ENCODE assay signal across 26 cellular contexts in the genomic region with DNA sequence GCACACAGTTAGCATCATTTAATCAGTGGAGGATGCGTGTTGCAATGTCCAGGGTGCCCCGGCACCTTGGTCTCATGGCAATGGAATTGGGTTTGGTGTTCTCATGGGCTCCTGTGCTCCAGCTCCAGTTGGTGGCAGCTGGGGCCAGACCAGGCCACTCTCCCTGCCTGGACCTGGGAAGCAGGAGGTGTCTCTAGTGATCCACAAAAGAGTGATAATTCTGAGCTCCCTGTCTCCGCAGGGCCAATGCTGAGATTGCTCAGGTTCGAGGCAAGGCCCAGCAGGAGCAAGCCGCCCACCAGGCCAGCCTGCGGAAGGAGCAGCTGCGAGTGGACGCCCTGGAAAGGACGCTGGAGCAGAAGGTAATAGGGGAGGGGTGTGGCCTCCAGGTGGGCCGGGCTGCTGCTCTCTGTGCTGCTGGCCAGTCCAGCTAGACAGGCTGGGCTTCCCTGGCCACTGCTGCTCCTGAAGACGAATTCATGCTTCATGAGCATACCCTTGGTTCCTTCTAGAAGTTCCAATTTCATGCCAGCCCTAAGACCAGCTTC. TPM values are rescaled to one million over a fixed set of nuclear protein-coding genes. Genes with fewer than 3 reads are reported as not detected.
"Had no signal": no experiment of that assay in that cellular context is flagged by ENCODE, and none has a peak within 500 bp of the region (broad histone marks: within the 10 kb centered on the region; RNA-seq: fewer than 3 reads in every experiment).

No MANE protein-coding gene starts in this region.

- H3K4me1 Mint-ChIP-seq: activated B cell treated with CpG ODN at 0.5 μM for 24 hours; activated CD4-positive, alpha-beta memory T cell treated with anti-CD3 and anti-CD28 coated beads, Interleukin-2, amount 10 ng/mL, durations not matched to agents 7 days and 5 days; activated naive CD4-positive, alpha-beta T cell treated with anti-CD3 and anti-CD28 coated beads, Interleukin-2, amount 10 ng/mL, durations not matched to agents 7 days and 5 days; stimulated activated naive B cell treated with anti-CD40 and anti-IgM and Interleukin-4, amounts not matched to agents 10 μg/mL and 1 μg/mL and 100 μg/mL, for 72 hours; T-helper 17 cell had no signal

- H3K27me3 Mint-ChIP-seq: activated B cell treated with CpG ODN at 0.5 μM for 24 hours had no signal

- H3K27me3 ChIP-seq: heart right ventricle, right lobe of liver, upper lobe of left lung had no signal

- H3K36me3 ChIP-seq: right lobe of liver had no signal

- H3K9me3 ChIP-seq: heart right ventricle, mucosa of descending colon, psoas muscle, right lobe of liver, upper lobe of left lung had no signal

- DNase-seq: activated B cell treated with CpG ODN at 0.5 μM for 24 hours; activated CD4-positive, alpha-beta memory T cell treated with anti-CD3 and anti-CD28 coated beads, Interleukin-2, amount 10 ng/mL, durations not matched to agents 7 days and 5 days; activated CD4-positive, alpha-beta T cell treated with anti-CD3 and anti-CD28 coated beads for 4 hours; activated effector memory CD4-positive, alpha-beta T cell treated with anti-CD3 and anti-CD28 coated beads, Interleukin-2, amount 50 U/mL, for 16 hours; activated naive CD4-positive, alpha-beta T cell treated with anti-CD3 and anti-CD28 coated beads, Interleukin-2, amount 10 ng/mL, durations not matched to agents 7 days and 5 days; amygdala; cerebellar nuclear complex; foreskin fibroblast; kidney; mucosa of descending colon; psoas muscle; right lobe of liver; stimulated activated CD4-positive, alpha-beta T cell treated with anti-CD3 and anti-CD28 coated beads, Interleukin-2, amount 100 ng/mL, for 48 hours; stimulated activated CD8-positive, alpha-beta memory T cell treated with anti-CD3 and anti-CD28 coated beads, Interleukin-4, amount 100 ng/mL, for 48 hours; stimulated activated naive B cell treated with anti-CD40 and anti-IgM and Interleukin-4, amounts not matched to agents 10 μg/mL and 1 μg/mL and 100 μg/mL, for 72 hours; T-helper 17 cell; upper lobe of left lung had no signal

- H3K36me3 Mint-ChIP-seq: activated naive CD4-positive, alpha-beta T cell treated with anti-CD3 and anti-CD28 coated beads, Interleukin-2, amount 10 ng/mL, durations not matched to agents 7 days and 5 days; stimulated activated naive B cell treated with anti-CD40 and anti-IgM and Interleukin-4, amounts not matched to agents 10 μg/mL and 1 μg/mL and 100 μg/mL, for 72 hours had no signal

- ATAC-seq: left lobe of liver; mucosa of descending colon; psoas muscle; right lobe of liver; stimulated activated naive B cell treated with anti-CD40 and anti-IgM and Interleukin-4, amounts not matched to agents 10 μg/mL and 1 μg/mL and 100 μg/mL, for 72 hours; T-helper 17 cell had no signal

- H3K4me3 ChIP-seq: coronary artery, heart right ventricle, mucosa of descending colon, psoas muscle, right lobe of liver, smooth muscle cell, upper lobe of left lung had no signal

- H3K27ac Mint-ChIP-seq: activated B cell treated with CpG ODN at 0.5 μM for 24 hours; activated CD4-positive, alpha-beta memory T cell treated with anti-CD3 and anti-CD28 coated beads, Interleukin-2, amount 10 ng/mL, durations not matched to agents 7 days and 5 days; activated naive CD4-positive, alpha-beta T cell treated with anti-CD3 and anti-CD28 coated beads, Interleukin-2, amount 10 ng/mL, durations not matched to agents 7 days and 5 days; stimulated activated naive B cell treated with anti-CD40 and anti-IgM and Interleukin-4, amounts not matched to agents 10 μg/mL and 1 μg/mL and 100 μg/mL, for 72 hours; T-helper 17 cell had no signal

- H3K27ac ChIP-seq: coronary artery, epithelial cell of prostate, psoas muscle, right lobe of liver, upper lobe of left lung had no signal

- H3K4me1 ChIP-seq: psoas muscle, right lobe of liver, upper lobe of left lung had no signal

- H3K9me3 Mint-ChIP-seq: activated B cell treated with CpG ODN at 0.5 μM for 24 hours; activated CD4-positive, alpha-beta memory T cell treated with anti-CD3 and anti-CD28 coated beads, Interleukin-2, amount 10 ng/mL, durations not matched to agents 7 days and 5 days; activated naive CD4-positive, alpha-beta T cell treated with anti-CD3 and anti-CD28 coated beads, Interleukin-2, amount 10 ng/mL, durations not matched to agents 7 days and 5 days; stimulated activated naive B cell treated with anti-CD40 and anti-IgM and Interleukin-4, amounts not matched to agents 10 μg/mL and 1 μg/mL and 100 μg/mL, for 72 hours had no signal

- H3K4me3 Mint-ChIP-seq: activated B cell treated with CpG ODN at 0.5 μM for 24 hours; activated CD4-positive, alpha-beta memory T cell treated with anti-CD3 and anti-CD28 coated beads, Interleukin-2, amount 10 ng/mL, durations not matched to agents 7 days and 5 days; activated naive CD4-positive, alpha-beta T cell treated with anti-CD3 and anti-CD28 coated beads, Interleukin-2, amount 10 ng/mL, durations not matched to agents 7 days and 5 days; stimulated activated naive B cell treated with anti-CD40 and anti-IgM and Interleukin-4, amounts not matched to agents 10 μg/mL and 1 μg/mL and 100 μg/mL, for 72 hours; T-helper 17 cell had no signal

RNA-seq across cellular contexts. Expression of a gene that starts 21.7 kb away (rescaled TPM):
- total RNA-seq: activated B cell treated with CpG ODN at 0.5 μM for 24 hours; activated CD4-positive, alpha-beta memory T cell treated with anti-CD3 and anti-CD28 coated beads, Interleukin-2, amount 10 ng/mL, durations not matched to agents 7 days and 5 days; fibroblast of lung; osteocyte; smooth muscle cell; T-helper 17 cell; temporal lobe had no signal
- polyA plus RNA-seq: fibroblast of lung, neural cell, smooth muscle cell had no signal
